ENCODE assay signal across 2 cellular contexts in genomic region chr2:96602330-96602823, GRCh38.
A peak's percentile ranks its signal among the peaks of the same experiment; 100 is the strongest.
TF ChIP-seq lines count a peak whose summit lies in the region.

No MANE protein-coding gene starts in this region.

TF ChIP-seq in HEK293, 187 proteins besides CTCF, POLR2A, EP300 and RAD21:
- TF ChIP-seq ZNF785 (tag by site-specific recombination; IDR thresholded peaks at IDR 0.05) = no peak
- 0 out of 2 replicates have a peak, but pooled peaks have one; percentile 31 for TF ChIP-seq ZNF768 (tag by site-specific recombination; IDR thresholded peaks at IDR 0.05)

TF ChIP-seq in HepG2, 621 proteins besides CTCF, POLR2A, EP300 and RAD21 (continues in another document):
- TF ChIP-seq MTA1 (CRISPR knock-in tag; IDR thresholded peaks at IDR 0.05; ENCODE audit: borderline replicate concordance) (0 out of 2 replicates have a peak, but pooled peaks have one; percentile 0), KDM1A (CRISPR knock-in tag; IDR thresholded peaks at IDR 0.05) (peak; percentile 44; the same call in 1 of the 2 replicates), PHF21A (CRISPR knock-in tag; IDR thresholded peaks at IDR 0.05) (no peak), ZFX (CRISPR knock-in tag; IDR thresholded peaks at IDR 0.05; ENCODE audit: low read depth) (0 out of 2 replicates have a peak, but pooled peaks have one; percentile 8), ZNF670 (CRISPR knock-in tag; IDR thresholded peaks at IDR 0.05; ENCODE audit: borderline replicate concordance) (0 out of 2 replicates have a peak, but pooled peaks have one; percentile 51), ZNF816 (CRISPR knock-in tag; IDR thresholded peaks at IDR 0.05; ENCODE audit: borderline replicate concordance) (0 out of 2 replicates have a peak, but pooled peaks have one; percentile 55), SMARCE1 (IDR thresholded peaks at IDR 0.05; ENCODE audit: borderline replicate concordance) (no peak), RCOR2 (CRISPR knock-in tag; IDR thresholded peaks at IDR 0.05) (peak; percentile 47; the same call in 1 of the 2 replicates), ZNF768 (CRISPR knock-in tag; IDR thresholded peaks at IDR 0.05) (peak; percentile 96), SMYD3 (CRISPR knock-in tag; IDR thresholded peaks at IDR 0.05) (peak; percentile 28; the same call in 1 of the 2 replicates), ZFP36 (IDR thresholded peaks at IDR 0.05; ENCODE audit: borderline replicate concordance, low read depth, low read length, partially characterized antibody) (peak; percentile 63), HDAC6 (IDR thresholded peaks at IDR 0.05; ENCODE audit: low read depth, low read length) (peak; percentile 80; the same call in 1 of the 2 replicates), ZBTB4 (CRISPR knock-in tag; IDR thresholded peaks at IDR 0.05; ENCODE audit: borderline replicate concordance) (no peak), ZNF451 (CRISPR knock-in tag; IDR thresholded peaks at IDR 0.05) (0 out of 2 replicates have a peak, but pooled peaks have one; percentile 7), FOXP1 (IDR thresholded peaks at IDR 0.05) (no peak), FOXP1 (CRISPR knock-in tag; IDR thresholded peaks at IDR 0.05) (no peak), ZNF280D (CRISPR knock-in tag; IDR thresholded peaks at IDR 0.05) (no peak), REPIN1 (CRISPR knock-in tag; IDR thresholded peaks at IDR 0.05; ENCODE audit: borderline replicate concordance, low read depth) (peak; percentile 33; the same call in 1 of the 2 replicates), ZBTB34 (CRISPR knock-in tag; IDR thresholded peaks at IDR 0.05) (peak; percentile 66; the same call in 1 of the 2 replicates), TAF1 (CRISPR knock-in tag; IDR thresholded peaks at IDR 0.05) (0 out of 2 replicates have a peak, but pooled peaks have one; percentile 2), IRX3 (CRISPR knock-in tag; IDR thresholded peaks at IDR 0.05; ENCODE audit: borderline replicate concordance, low read depth) (0 out of 2 replicates have a peak, but pooled peaks have one; percentile 47), ZFP91 (CRISPR knock-in tag; IDR thresholded peaks at IDR 0.05; ENCODE audit: borderline replicate concordance) (peak; percentile 13; the same call in 1 of the 2 replicates), ZNF276 (CRISPR knock-in tag; IDR thresholded peaks at IDR 0.05; ENCODE audit: low read depth) (no peak), NONO (IDR thresholded peaks at IDR 0.05) (no peak), NONO (CRISPR knock-in tag; conservative IDR thresholded peaks at IDR 0.05) (peak; percentile 8; the same call in 1 of the 2 replicates), CHCHD3 (CRISPR knock-in tag; IDR thresholded peaks at IDR 0.05) (0 out of 2 replicates have a peak, but pooled peaks have one; percentile 29), RAD51 (IDR thresholded peaks at IDR 0.05; ENCODE audit: borderline replicate concordance) (no peak), NRL (CRISPR knock-in tag; IDR thresholded peaks at IDR 0.05; ENCODE audit: borderline replicate concordance) (peak; percentile 59; the same call in 1 of the 2 replicates), RBM39 (IDR thresholded peaks at IDR 0.05; ENCODE audit: low read depth, low read length, poor library complexity, severe bottlenecking) (no peak), ZNF501 (CRISPR knock-in tag; IDR thresholded peaks at IDR 0.05) (no peak), KIAA2018 (CRISPR knock-in tag; IDR thresholded peaks at IDR 0.05; ENCODE audit: borderline replicate concordance) (no peak), ZMAT3 (CRISPR knock-in tag; conservative IDR thresholded peaks at IDR 0.05) (0 out of 2 replicates have a peak, but pooled peaks have one; percentile 76), ZNF354B (CRISPR knock-in tag; IDR thresholded peaks at IDR 0.05) (0 out of 2 replicates have a peak, but pooled peaks have one; percentile 35), CHD4 (IDR thresholded peaks at IDR 0.05; ENCODE audit: borderline replicate concordance, low read length) (peak; percentile 91; the same call in 1 of the 2 replicates), PATZ1 (CRISPR knock-in tag; IDR thresholded peaks at IDR 0.05) (peak; percentile 28; the same call in 1 of the 2 replicates)
